ENCODE assay signal across 20 cellular contexts in the genomic region with DNA sequence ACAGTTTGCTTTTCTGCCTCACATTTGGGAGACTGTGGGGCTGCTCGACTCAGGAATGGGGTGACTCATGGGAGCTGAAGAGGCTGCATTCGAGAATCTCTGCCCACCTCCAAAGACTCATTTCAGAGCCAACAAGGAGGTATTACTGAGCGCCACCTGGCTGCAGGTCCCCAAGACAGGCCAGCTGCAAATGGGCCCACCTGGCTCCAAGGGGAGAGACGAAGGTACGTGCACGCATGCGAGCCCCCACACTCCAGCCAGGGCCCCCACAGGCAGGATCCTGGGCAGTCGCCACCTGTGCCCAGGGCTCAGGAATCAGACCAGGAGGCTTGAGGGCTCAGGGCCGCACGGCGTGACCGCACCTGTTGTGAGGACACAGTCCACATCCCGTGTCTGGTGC. TPM values are rescaled to one million over a fixed set of nuclear protein-coding genes. Genes with fewer than 3 reads are reported as not detected.
DNase-seq lines count a peak whose midpoint lies in the region; ATAC-seq, FAIRE-seq and TF ChIP-seq lines count a peak whose summit lies in the region.
"Had no signal": no experiment of that assay in that cellular context is flagged by ENCODE, and none has a peak within 500 bp of the region (broad histone marks: within the 10 kb centered on the region; RNA-seq: fewer than 3 reads in every experiment).

No MANE protein-coding gene starts in this region.

- RAD21 ChIA-PET in HCT116 (lab: Charles Lee; ENCODE audit: low non-redundant PET in 1 of 2, low total read pairs in 2 of 2, uncharacterized antibody in 2 of 2, unreplicated experiment in 2 of 2) (interaction anchor here in 1 of 2 experiments (0.6 kb wide), 1 partner anchor 99 kb away, joined by 3 read pairs; no protein-coding TSS in a partner anchor), GM12878 (lab: Charles Lee; ENCODE audit: unreplicated experiment) (no interaction called here)

- ATAC-seq in HCT116 = no peak
- ATAC-seq in GM12878 = no peak
- ATAC-seq in sciatic nerve = no peak
- no peak for ATAC-seq in gastrocnemius medialis
- ATAC-seq in GM19324 (IDR thresholded peaks at IDR 0.05; ENCODE audit: low FRiP score, unreplicated experiment) = no peak
- ATAC-seq: right cardiac atrium; stimulated activated effector memory CD8-positive, alpha-beta T cell treated with anti-CD3 and anti-CD28 coated beads, Interleukin-12 subunit alpha, Interleukin-12 subunit beta, amount 100 ng/mL, for 72 hours had no signal

- CTCF ChIA-PET in HCT116 (lab: Charles Lee) (no interaction called here), GM12878 (lab: Yijun Ruan, JAX) (interaction anchor here (1.3 kb wide), 1 partner anchor 13 kb away, joined by 4 read pairs; the partner anchor contains the start of gene ANTKMT)

- peak in 2 of 3 experiments; percentile 38 to 44; a peak in 3 of 6 replicates for TF ChIP-seq CTCF in HCT116 (IDR thresholded peaks at IDR 0.05 in 2 of 3, conservative IDR thresholded peaks at IDR 0.05 in 1 of 3; ENCODE audit: borderline replicate concordance in 1 of 3, insufficient read depth in 1 of 3, low read depth in 2 of 3, low read length in 2 of 3)
- peak in 2 of 3 experiments; percentile 8 to 20; a peak in 1 of 6 replicates for TF ChIP-seq CTCF in GM12878 (IDR thresholded peaks at IDR 0.05 in 2 of 3, conservative IDR thresholded peaks at IDR 0.05 in 1 of 3; ENCODE audit: control insufficient read depth in 2 of 3, extremely low read depth in 1 of 3, insufficient read depth in 1 of 3, low read depth in 3 of 3, low read length in 3 of 3)
- no peak for TF ChIP-seq CTCF in gastrocnemius medialis (IDR thresholded peaks at IDR 0.05 in 4 of 5, conservative IDR thresholded peaks at IDR 0.05 in 1 of 5)

- H3K9ac ChIP-seq in HCT116 (ENCODE audit: low read length) = no peak overlapping the region
- no peak overlapping the region for H3K9ac ChIP-seq in GM12878 (ENCODE audit: control insufficient read depth, insufficient read depth, low read length)

- H3K4me3 ChIP-seq in HCT116 (replicated peaks in 1 of 2; ENCODE audit: low read depth in 1 of 2, low read length in 2 of 2) (no peak overlapping the region), GM12878 (no peak overlapping the region), MG63 (no peak overlapping the region), gastrocnemius medialis (no peak overlapping the region)
- H3K4me3 ChIP-seq: lower lobe of right lung, tibial artery had no signal

- intact Hi-C loops in HCT116 (cut with micrococcal nuclease) (no loop called here), GM12878 (cut with micrococcal nuclease; ENCODE audit: unreplicated experiment) (no loop called here), sciatic nerve (cut with DNase I) (no loop called here), gastrocnemius medialis (cut with DNase I; ENCODE audit: low total_unique reads) (no loop called here)

- SMC1A ChIA-PET in GM12878 (lab: Charles Lee; ENCODE audit: uncharacterized antibody, unreplicated experiment) = interaction anchor here (1.2 kb wide), 1 partner anchor 17 kb away, joined by 3 read pairs; no protein-coding TSS in a partner anchor

- H3K4me2 ChIP-seq in HCT116 (ENCODE audit: low read length) (no peak overlapping the region), GM12878 (ENCODE audit: control insufficient read depth, insufficient read depth) (no peak overlapping the region)

- TF ChIP-seq RAD21 in HCT116 (IDR thresholded peaks at IDR 0.05; ENCODE audit: low read depth) = no peak
- no peak for TF ChIP-seq RAD21 in GM12878 (IDR thresholded peaks at IDR 0.05; ENCODE audit: insufficient read depth, low read depth, low read length)

- TF ChIP-seq POLR2A in HCT116 (IDR thresholded peaks at IDR 0.05; ENCODE audit: borderline replicate concordance, extremely low read depth, insufficient read depth, insufficient read length) = no peak
- TF ChIP-seq POLR2A in GM12878 (IDR thresholded peaks at IDR 0.05; ENCODE audit: low read depth, low read length) = no peak
- no peak for TF ChIP-seq POLR2A in gastrocnemius medialis (IDR thresholded peaks at IDR 0.05)

- POLR2A ChIA-PET in HCT116 (lab: Charles Lee) = interaction anchor here (0.6 to 1.4 kb wide), 2 partner anchors 8 to 14 kb away, joined by 3 read pairs; partner anchors contain the start of gene CIAO3
- POLR2A ChIA-PET in GM12878 (lab: Charles Lee) = no interaction called here

- H3K36me3 ChIP-seq in HCT116 (ENCODE audit: control insufficient read depth in 1 of 2, insufficient read depth in 2 of 2, low read length in 2 of 2) (peaks cover 6 to 16% of the 10 kb centered on the region in 2 experiments), GM12878 (ENCODE audit: control insufficient read depth in 2 of 2, insufficient read depth in 2 of 2, low read length in 1 of 2) (peaks cover 7 to 9% of the 10 kb centered on the region in 2 experiments; a peak in 3 of 4 replicates), MG63 (peaks cover 41% of the 10 kb centered on the region), gastrocnemius medialis (peaks cover 0 to 67% of the 10 kb centered on the region in 2 donors)

- no peaks in the 10 kb centered on the region for H3K27me3 ChIP-seq in HCT116 (ENCODE audit: insufficient read depth, low read length)
- H3K27me3 ChIP-seq in GM12878 (replicated peaks in 1 of 2; ENCODE audit: control insufficient read depth in 2 of 2, insufficient read depth in 2 of 2, low read length in 1 of 2) = no peaks in the 10 kb centered on the region
- no peaks in the 10 kb centered on the region for H3K27me3 ChIP-seq in MG63
- peaks cover 3 to 10% (median 7%) of the 10 kb centered on the region in 3 donors for H3K27me3 ChIP-seq in gastrocnemius medialis

- H3K27ac ChIP-seq in HCT116 (ENCODE audit: low read depth, low read length) (0 out of 2 replicates have a peak overlapping the region, but pooled peaks have one; percentile 11), GM12878 (ENCODE audit: control insufficient read depth, insufficient read depth) (no peak overlapping the region), gastrocnemius medialis (no peak overlapping the region)
- H3K27ac ChIP-seq: lower lobe of right lung, tibial artery had no signal

- H2AFZ ChIP-seq in HCT116 (ENCODE audit: low read depth, low read length, poor library complexity, severe bottlenecking) = no peak overlapping the region
- H2AFZ ChIP-seq in GM12878 (ENCODE audit: control insufficient read depth, low read depth, low read length) = no peak overlapping the region

- H3K79me2 ChIP-seq in HCT116 (ENCODE audit: insufficient read depth, low read length) (peaks cover 15% of the 10 kb centered on the region; the same call in 1 of the 2 replicates), GM12878 (ENCODE audit: control insufficient read depth, insufficient read depth, low read length) (peaks cover 2% of the 10 kb centered on the region)

- in situ Hi-C loops in GM12878 (cut with MboI) (no loop called here), gastrocnemius medialis (cut with MboI; ENCODE audit: low sequenced_read_pairs in 4 of 4) (no loop called here)

- 84% methylated on average over 13 of the region's 13 CpGs for WGBS in GM12878 (ENCODE audit: insufficient coverage, insufficient replicate concordance, low lambda C conversion rate, missing lambda C conversion rate)

- H3K9me2 ChIP-seq in HCT116 (ENCODE audit: insufficient read depth) = no peaks in the 10 kb centered on the region

- H4K20me1 ChIP-seq in HCT116 (ENCODE audit: insufficient read depth) (no peaks in the 10 kb centered on the region), GM12878 (ENCODE audit: control insufficient read depth, insufficient read depth) (no peaks in the 10 kb centered on the region)

- FAIRE-seq in GM12878 (lab: Jason Lieb, UNC) = no peak

- H3K9me3 ChIP-seq in HCT116 (ENCODE audit: control insufficient read depth in 1 of 2, insufficient read depth in 1 of 2, low read depth in 1 of 2, low read length in 2 of 2) (no peaks in the 10 kb centered on the region), GM12878 (replicated peaks; ENCODE audit: control insufficient read depth, insufficient read depth, low read length) (no peaks in the 10 kb centered on the region), MG63 (no peaks in the 10 kb centered on the region), gastrocnemius medialis (no peaks in the 10 kb centered on the region)
- H3K9me3 ChIP-seq: lower lobe of right lung, tibial artery had no signal

- peak; percentile 54 for DNase-seq in ELR (ENCODE audit: low read depth)
- DNase-seq in HCT116 (ENCODE audit: low read depth, low spot score) = no peak
- no peak for DNase-seq in GM12878 (ENCODE audit: low read depth, low spot score)
- peak; percentile 58 for DNase-seq in sciatic nerve (ENCODE audit: low spot score)
- no peak for DNase-seq in MG63
- DNase-seq in gastrocnemius medialis = no peak
- DNase-seq: Calu3; central memory CD4-positive, alpha-beta T cell; effector CD8-positive, alpha-beta T cell; GDM1; immature natural killer cell; lower lobe of right lung; NCI-H2029 treated with DMSO at 0.1 percent for 48 hours; NCI-H510A treated with DMSO at 0.1 percent for 48 hours; occipital lobe; SHP77 had no signal

- BruUV-seq in HCT116 (replicated peaks; lab: Mats Ljungman, UMichigan) = no TSS peak
- BruUV-seq in GM12878 (replicated peaks; lab: Mats Ljungman, UMichigan) = no TSS peak

- no peak for TF ChIP-seq EP300 in GM12878 (IDR thresholded peaks at IDR 0.05; ENCODE audit: borderline replicate concordance in 1 of 2, control insufficient read depth in 1 of 2, low read depth in 2 of 2, low read length in 2 of 2)

- H3K4me1 ChIP-seq in HCT116 (ENCODE audit: control insufficient read depth in 1 of 2, insufficient read depth in 2 of 2, low read length in 2 of 2) (peaks cover 0 to 13% of the 10 kb centered on the region in 2 experiments; a peak in 3 of 4 replicates), GM12878 (ENCODE audit: control insufficient read depth, insufficient read depth, low read length) (peaks cover 37% of the 10 kb centered on the region), gastrocnemius medialis (peaks cover 0 to 3% of the 10 kb centered on the region in 2 donors)

RNA-seq across cellular contexts. Expression of gene HAGHL, which starts 6.0 kb away (rescaled TPM):
- total RNA-seq in HCT116 (2021; ENCODE audit: unreplicated experiment) (74.8 TPM), GM12878 (2014; rRNA removed) (27.5 and 30.2 TPM in 2 replicates), GM12878 (2014; rRNA removed; fragmentation: Illumina TruSeq; extraction: Trizol) (8.5 and 9.5 TPM in 2 replicates), GM12878 (2021) (44.5 and 48.2 TPM in 2 replicates), sciatic nerve (6.5 TPM), gastrocnemius medialis (under 1 TPM in 2 of 4 donors, not detected in 2; 0.27 to 0.42 TPM)
- polyA plus RNA-seq in HCT116 (2012) = 56.8 and 61.7 TPM in 2 replicates
- 32.8 and 34.9 TPM in 2 replicates for total RNA-seq in GM12878 (2013; cell fraction: nucleolus; rRNA removed)
- 2.6 TPM for polyA plus RNA-seq in GM12878 (2011; ENCODE audit: low read depth)
- polyA plus RNA-seq in GM12878 (2011; rRNA removed) (5.9 and 14.0 TPM in 2 replicates), GM12878 (2014; fragmentation: Illumina TruSeq; extraction: Trizol) (0.41 and 1.9 TPM in 2 replicates), GM12878 (2014; fragmentation: Nextera tagmentation; extraction: Ambion mirVana) (under 1 TPM; 0.23 to 0.68 TPM), GM12878 (2014; rRNA removed) (44.6 and 46.2 TPM in 2 replicates), GM12878 (2016; fragmentation: Nextera tagmentation; extraction: Ambion mirVana) (10 to 100 TPM; 18.8 to 23.5 TPM)
- 31.6 and 70.5 TPM in 2 replicates for polyA plus RNA-seq in GM12878 (2011; cell fraction: cytosol; rRNA removed)
- 267 and 349 TPM in 2 replicates for polyA plus RNA-seq in GM12878 (2011; cell fraction: nucleus; rRNA removed)
- 13.8 and 18.3 TPM in 2 replicates for polyA plus RNA-seq in GM12878 (2012)
- polyA minus RNA-seq in GM12878 (2011; rRNA and poly(A)+ RNA removed) = 3.9 and 5.0 TPM in 2 replicates
- polyA minus RNA-seq in GM12878 (2011; cell fraction: cytosol; rRNA and poly(A)+ RNA removed) = 9.0 and 10.6 TPM in 2 replicates
- 20.1 and 26.0 TPM in 2 replicates for polyA minus RNA-seq in GM12878 (2011; cell fraction: nucleus; rRNA and poly(A)+ RNA removed)
- total RNA-seq in MG63 (2014; rRNA removed; shearing (Covaris generic); ENCODE audit: low replicate concordance) = 9.4 and 13.3 TPM in 2 replicates

RNA-seq across cellular contexts. Expression of gene CCDC78, which starts 6.7 kb away (rescaled TPM):
- total RNA-seq in HCT116 (2021; ENCODE audit: unreplicated experiment) (22.9 TPM), GM12878 (2014; rRNA removed) (12.2 and 16.2 TPM in 2 replicates), GM12878 (2014; rRNA removed; fragmentation: Illumina TruSeq; extraction: Trizol) (3.0 and 4.7 TPM in 2 replicates), GM12878 (2021) (16.2 and 18.7 TPM in 2 replicates), sciatic nerve (2.1 TPM), gastrocnemius medialis (not detected)
- 6.8 and 7.7 TPM in 2 replicates for polyA plus RNA-seq in HCT116 (2012)
- 22.0 and 22.6 TPM in 2 replicates for total RNA-seq in GM12878 (2013; cell fraction: nucleolus; rRNA removed)
- polyA plus RNA-seq in GM12878 (2011; ENCODE audit: low read depth) = 1.5 TPM
- polyA plus RNA-seq in GM12878 (2011; rRNA removed) (3.2 and 7.2 TPM in 2 replicates), GM12878 (2014; fragmentation: Illumina TruSeq; extraction: Trizol) (1.1 and 2.5 TPM in 2 replicates), GM12878 (2014; fragmentation: Nextera tagmentation; extraction: Ambion mirVana) (under 1 TPM; 0.10 to 0.97 TPM), GM12878 (2014; rRNA removed) (26.2 and 32.6 TPM in 2 replicates), GM12878 (2016; fragmentation: Nextera tagmentation; extraction: Ambion mirVana) (1 to 10 TPM; 3.1 to 6.1 TPM)
- polyA plus RNA-seq in GM12878 (2011; cell fraction: cytosol; rRNA removed) = 6.3 and 14.9 TPM in 2 replicates
- polyA plus RNA-seq in GM12878 (2011; cell fraction: nucleus; rRNA removed) = 244 and 248 TPM in 2 replicates
- polyA plus RNA-seq in GM12878 (2012) = 7.9 and 9.8 TPM in 2 replicates
- 2.3 and 5.2 TPM in 2 replicates for polyA minus RNA-seq in GM12878 (2011; rRNA and poly(A)+ RNA removed)
- polyA minus RNA-seq in GM12878 (2011; cell fraction: cytosol; rRNA and poly(A)+ RNA removed) = 0.52 and 2.0 TPM in 2 replicates
- polyA minus RNA-seq in GM12878 (2011; cell fraction: nucleus; rRNA and poly(A)+ RNA removed) = 17.3 and 25.4 TPM in 2 replicates
- 0.59 and 4.9 TPM in 2 replicates for total RNA-seq in MG63 (2014; rRNA removed; shearing (Covaris generic); ENCODE audit: low replicate concordance)

RNA-seq across cellular contexts. Expression of gene CIAO3, which starts 7.9 kb away (rescaled TPM):
- 32.8 TPM for total RNA-seq in HCT116 (2021; ENCODE audit: unreplicated experiment)
- 17.5 and 18.0 TPM in 2 replicates for polyA plus RNA-seq in HCT116 (2012)
- 153 and 173 TPM in 2 replicates for total RNA-seq in GM12878 (2013; cell fraction: nucleolus; rRNA removed)
- 31.9 and 37.4 TPM in 2 replicates for total RNA-seq in GM12878 (2014; rRNA removed)
- 12.7 TPM in 2 replicates for total RNA-seq in GM12878 (2014; rRNA removed; fragmentation: Illumina TruSeq; extraction: Trizol)
- 30.2 and 33.5 TPM in 2 replicates for total RNA-seq in GM12878 (2021)
- 16.8 TPM for polyA plus RNA-seq in GM12878 (2011; ENCODE audit: low read depth)
- 24.6 and 29.7 TPM in 2 replicates for polyA plus RNA-seq in GM12878 (2011; rRNA removed)
- 38.9 and 47.3 TPM in 2 replicates for polyA plus RNA-seq in GM12878 (2011; cell fraction: cytosol; rRNA removed)
- 179 and 201 TPM in 2 replicates for polyA plus RNA-seq in GM12878 (2011; cell fraction: nucleus; rRNA removed)
- polyA plus RNA-seq in GM12878 (2012) = 21.4 and 28.0 TPM in 2 replicates
- polyA plus RNA-seq in GM12878 (2014; fragmentation: Illumina TruSeq; extraction: Trizol) = 4.9 and 11.5 TPM in 2 replicates
- 1 to 10 TPM; 1.4 to 4.0 TPM for polyA plus RNA-seq in GM12878 (2014; fragmentation: Nextera tagmentation; extraction: Ambion mirVana)
- 36.3 and 49.5 TPM in 2 replicates for polyA plus RNA-seq in GM12878 (2014; rRNA removed)
- polyA plus RNA-seq in GM12878 (2016; fragmentation: Nextera tagmentation; extraction: Ambion mirVana) = 10 to 100 TPM; 36.3 to 37.5 TPM
- 27.0 and 44.8 TPM in 2 replicates for polyA minus RNA-seq in GM12878 (2011; rRNA and poly(A)+ RNA removed)
- 11.6 and 13.6 TPM in 2 replicates for polyA minus RNA-seq in GM12878 (2011; cell fraction: cytosol; rRNA and poly(A)+ RNA removed)
- polyA minus RNA-seq in GM12878 (2011; cell fraction: nucleus; rRNA and poly(A)+ RNA removed) = 67.1 and 98.5 TPM in 2 replicates
- total RNA-seq in sciatic nerve = 26.9 TPM
- total RNA-seq in MG63 (2014; rRNA removed; shearing (Covaris generic); ENCODE audit: low replicate concordance) = 39.0 and 72.9 TPM in 2 replicates
- total RNA-seq in gastrocnemius medialis = 10 to 100 TPM; 16.1 to 48.5 (median 21.6) TPM

RNA-seq across cellular contexts. Expression of gene ANTKMT, which starts 12.0 kb away (rescaled TPM):
- total RNA-seq in HCT116 (2021; ENCODE audit: unreplicated experiment) = 65.4 TPM
- 27.5 and 33.3 TPM in 2 replicates for polyA plus RNA-seq in HCT116 (2012)
- total RNA-seq in GM12878 (2013; cell fraction: nucleolus; rRNA removed) = 9.4 and 11.3 TPM in 2 replicates
- 38.4 and 51.7 TPM in 2 replicates for total RNA-seq in GM12878 (2014; rRNA removed)
- 7.1 and 9.3 TPM in 2 replicates for total RNA-seq in GM12878 (2014; rRNA removed; fragmentation: Illumina TruSeq; extraction: Trizol)
- total RNA-seq in GM12878 (2021) = 60.5 and 67.8 TPM in 2 replicates
- polyA plus RNA-seq in GM12878 (2011; ENCODE audit: low read depth) = 0.75 TPM
- polyA plus RNA-seq in GM12878 (2011; rRNA removed) = 3.3 and 5.6 TPM in 2 replicates
- 20.1 and 37.9 TPM in 2 replicates for polyA plus RNA-seq in GM12878 (2011; cell fraction: cytosol; rRNA removed)
- 37.1 and 61.4 TPM in 2 replicates for polyA plus RNA-seq in GM12878 (2011; cell fraction: nucleus; rRNA removed)
- 10.8 and 14.9 TPM in 2 replicates for polyA plus RNA-seq in GM12878 (2012)
- polyA plus RNA-seq in GM12878 (2014; fragmentation: Illumina TruSeq; extraction: Trizol) = 0.62 TPM in 1 of 2 replicates, not detected in the other
- 1 to 10 TPM in 1 of 2 experiments, under 1 TPM in 1; 0.58 to 3.1 TPM for polyA plus RNA-seq in GM12878 (2014; fragmentation: Nextera tagmentation; extraction: Ambion mirVana)
- polyA plus RNA-seq in GM12878 (2014; rRNA removed) = 39.2 and 42.3 TPM in 2 replicates
- polyA plus RNA-seq in GM12878 (2016; fragmentation: Nextera tagmentation; extraction: Ambion mirVana) = 10 to 100 TPM; 44.5 to 54.8 TPM
- 0.73 and 2.0 TPM in 2 replicates for polyA minus RNA-seq in GM12878 (2011; rRNA and poly(A)+ RNA removed)
- 7.2 and 7.3 TPM in 2 replicates for polyA minus RNA-seq in GM12878 (2011; cell fraction: cytosol; rRNA and poly(A)+ RNA removed)
- polyA minus RNA-seq in GM12878 (2011; cell fraction: nucleus; rRNA and poly(A)+ RNA removed) = 14.4 and 28.4 TPM in 2 replicates
- total RNA-seq in sciatic nerve = 26.3 TPM
- total RNA-seq in MG63 (2014; rRNA removed; shearing (Covaris generic); ENCODE audit: low replicate concordance) = 27.0 and 44.0 TPM in 2 replicates
- total RNA-seq in gastrocnemius medialis = 10 to 100 TPM; 20.9 to 84.0 (median 38.7) TPM

RNA-seq across cellular contexts. Expression of gene METRN, which starts 18.0 kb away (rescaled TPM):
- total RNA-seq in HCT116 (2021; ENCODE audit: unreplicated experiment) = 193 TPM
- 121 and 125 TPM in 2 replicates for polyA plus RNA-seq in HCT116 (2012)
- 2.3 and 2.5 TPM in 2 replicates for total RNA-seq in GM12878 (2013; cell fraction: nucleolus; rRNA removed)
- total RNA-seq in GM12878 (2014; rRNA removed) = 12.8 and 14.3 TPM in 2 replicates
- 0.72 and 1.2 TPM in 2 replicates for total RNA-seq in GM12878 (2014; rRNA removed; fragmentation: Illumina TruSeq; extraction: Trizol)
- total RNA-seq in GM12878 (2021) = 6.2 and 8.9 TPM in 2 replicates
- 0.34 TPM for polyA plus RNA-seq in GM12878 (2011; ENCODE audit: low read depth)
- 1.3 and 5.9 TPM in 2 replicates for polyA plus RNA-seq in GM12878 (2011; rRNA removed)
- polyA plus RNA-seq in GM12878 (2011; cell fraction: cytosol; rRNA removed) = 6.4 and 20.6 TPM in 2 replicates
- 10.9 and 15.0 TPM in 2 replicates for polyA plus RNA-seq in GM12878 (2011; cell fraction: nucleus; rRNA removed)
- polyA plus RNA-seq in GM12878 (2012) = 2.3 and 4.5 TPM in 2 replicates
- 0.05 and 0.15 TPM in 2 replicates for polyA plus RNA-seq in GM12878 (2014; fragmentation: Illumina TruSeq; extraction: Trizol)
- under 1 TPM in 1 of 2 experiments, not detected in 1; 0.11 TPM for polyA plus RNA-seq in GM12878 (2014; fragmentation: Nextera tagmentation; extraction: Ambion mirVana)
- polyA plus RNA-seq in GM12878 (2014; rRNA removed) = 9.4 and 11.0 TPM in 2 replicates
- 1 to 10 TPM in 1 of 2 experiments, under 1 TPM in 1; 0.53 to 1.1 TPM for polyA plus RNA-seq in GM12878 (2016; fragmentation: Nextera tagmentation; extraction: Ambion mirVana)
- polyA minus RNA-seq in GM12878 (2011; rRNA and poly(A)+ RNA removed) = 1.6 and 2.0 TPM in 2 replicates
- polyA minus RNA-seq in GM12878 (2011; cell fraction: cytosol; rRNA and poly(A)+ RNA removed) = 2.3 and 5.7 TPM in 2 replicates
- 2.2 and 3.7 TPM in 2 replicates for polyA minus RNA-seq in GM12878 (2011; cell fraction: nucleus; rRNA and poly(A)+ RNA removed)
- total RNA-seq in sciatic nerve = 120 TPM
- 33.7 and 71.7 TPM in 2 replicates for total RNA-seq in MG63 (2014; rRNA removed; shearing (Covaris generic); ENCODE audit: low replicate concordance)
- 10 to 100 TPM; 24.4 to 42.1 (median 33.3) TPM for total RNA-seq in gastrocnemius medialis

Comparison
In these comparisons a context has a peak if more than half of its experiments do, and no peak if none do; other contexts are left out.
1. DNase-seq: peak in ELR (single experiment) and sciatic nerve (single experiment); none in HCT116 (single experiment), GM12878 (single experiment), MG63 (single experiment) and gastrocnemius medialis (0 of 2).
2. CTCF ChIP-seq: peak in HCT116 (2 of 3) and GM12878 (2 of 3); none in gastrocnemius medialis (0 of 5).